2 cellular contexts compared by ENCODE assay signal in the genomic region with DNA sequence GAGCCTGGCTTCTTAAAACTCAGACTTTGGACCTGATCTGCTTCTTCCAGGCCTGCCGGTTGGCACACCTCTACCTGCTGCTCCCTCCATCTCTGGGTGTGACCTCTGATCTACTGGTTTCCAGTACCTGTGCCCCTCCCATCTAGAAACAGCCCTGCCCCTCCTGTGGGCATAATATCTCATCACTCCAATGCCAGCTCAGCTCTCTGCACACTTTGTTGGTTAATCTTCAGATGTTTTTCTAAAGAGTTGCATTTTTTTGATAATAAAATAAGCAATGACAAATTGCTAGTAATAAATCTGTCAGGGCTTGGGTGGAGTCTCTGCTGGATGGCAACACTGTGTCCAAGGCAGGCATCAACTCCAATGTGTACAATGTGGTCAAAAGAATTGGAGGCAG.
TF ChIP-seq lines count a peak whose summit lies in the region.

No MANE protein-coding gene starts in this region.

TF ChIP-seq in HCT116, 20 proteins besides CTCF, POLR2A, EP300 and RAD21 (continued from another document):
- TF ChIP-seq, protein P1, sequence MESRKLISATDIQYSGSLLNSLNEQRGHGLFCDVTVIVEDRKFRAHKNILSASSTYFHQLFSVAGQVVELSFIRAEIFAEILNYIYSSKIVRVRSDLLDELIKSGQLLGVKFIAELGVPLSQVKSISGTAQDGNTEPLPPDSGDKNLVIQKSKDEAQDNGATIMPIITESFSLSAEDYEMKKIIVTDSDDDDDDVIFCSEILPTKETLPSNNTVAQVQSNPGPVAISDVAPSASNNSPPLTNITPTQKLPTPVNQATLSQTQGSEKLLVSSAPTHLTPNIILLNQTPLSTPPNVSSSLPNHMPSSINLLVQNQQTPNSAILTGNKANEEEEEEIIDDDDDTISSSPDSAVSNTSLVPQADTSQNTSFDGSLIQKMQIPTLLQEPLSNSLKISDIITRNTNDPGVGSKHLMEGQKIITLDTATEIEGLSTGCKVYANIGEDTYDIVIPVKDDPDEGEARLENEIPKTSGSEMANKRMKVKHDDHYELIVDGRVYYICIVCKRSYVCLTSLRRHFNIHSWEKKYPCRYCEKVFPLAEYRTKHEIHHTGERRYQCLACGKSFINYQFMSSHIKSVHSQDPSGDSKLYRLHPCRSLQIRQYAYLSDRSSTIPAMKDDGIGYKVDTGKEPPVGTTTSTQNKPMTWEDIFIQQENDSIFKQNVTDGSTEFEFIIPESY (IDR thresholded peaks at IDR 0.05; ENCODE audit: extremely low read depth, insufficient replicate concordance, low read length): no peak
- no peak for TF ChIP-seq YY1 (IDR thresholded peaks at IDR 0.05; ENCODE audit: extremely low read depth, insufficient replicate concordance, low read depth, low read length)
- no peak for TF ChIP-seq EZH2phosphoT487 (IDR thresholded peaks at IDR 0.05; ENCODE audit: borderline replicate concordance)
- TF ChIP-seq ZNF274 (IDR thresholded peaks at IDR 0.05; ENCODE audit: low read depth, low read length): no peak
- TF ChIP-seq POLR2AphosphoS5 (IDR thresholded peaks at IDR 0.05; ENCODE audit: low read depth, low read length): no peak
- TF ChIP-seq, protein P2, sequence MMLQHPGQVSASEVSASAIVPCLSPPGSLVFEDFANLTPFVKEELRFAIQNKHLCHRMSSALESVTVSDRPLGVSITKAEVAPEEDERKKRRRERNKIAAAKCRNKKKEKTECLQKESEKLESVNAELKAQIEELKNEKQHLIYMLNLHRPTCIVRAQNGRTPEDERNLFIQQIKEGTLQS (IDR thresholded peaks at IDR 0.05): no peak
- TF ChIP-seq, protein P3, sequence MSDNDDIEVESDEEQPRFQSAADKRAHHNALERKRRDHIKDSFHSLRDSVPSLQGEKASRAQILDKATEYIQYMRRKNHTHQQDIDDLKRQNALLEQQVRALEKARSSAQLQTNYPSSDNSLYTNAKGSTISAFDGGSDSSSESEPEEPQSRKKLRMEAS (IDR thresholded peaks at IDR 0.05): no peak
- TF ChIP-seq CBX3 (IDR thresholded peaks at IDR 0.05; ENCODE audit: low read depth): no peak
- TF ChIP-seq, protein P4, sequence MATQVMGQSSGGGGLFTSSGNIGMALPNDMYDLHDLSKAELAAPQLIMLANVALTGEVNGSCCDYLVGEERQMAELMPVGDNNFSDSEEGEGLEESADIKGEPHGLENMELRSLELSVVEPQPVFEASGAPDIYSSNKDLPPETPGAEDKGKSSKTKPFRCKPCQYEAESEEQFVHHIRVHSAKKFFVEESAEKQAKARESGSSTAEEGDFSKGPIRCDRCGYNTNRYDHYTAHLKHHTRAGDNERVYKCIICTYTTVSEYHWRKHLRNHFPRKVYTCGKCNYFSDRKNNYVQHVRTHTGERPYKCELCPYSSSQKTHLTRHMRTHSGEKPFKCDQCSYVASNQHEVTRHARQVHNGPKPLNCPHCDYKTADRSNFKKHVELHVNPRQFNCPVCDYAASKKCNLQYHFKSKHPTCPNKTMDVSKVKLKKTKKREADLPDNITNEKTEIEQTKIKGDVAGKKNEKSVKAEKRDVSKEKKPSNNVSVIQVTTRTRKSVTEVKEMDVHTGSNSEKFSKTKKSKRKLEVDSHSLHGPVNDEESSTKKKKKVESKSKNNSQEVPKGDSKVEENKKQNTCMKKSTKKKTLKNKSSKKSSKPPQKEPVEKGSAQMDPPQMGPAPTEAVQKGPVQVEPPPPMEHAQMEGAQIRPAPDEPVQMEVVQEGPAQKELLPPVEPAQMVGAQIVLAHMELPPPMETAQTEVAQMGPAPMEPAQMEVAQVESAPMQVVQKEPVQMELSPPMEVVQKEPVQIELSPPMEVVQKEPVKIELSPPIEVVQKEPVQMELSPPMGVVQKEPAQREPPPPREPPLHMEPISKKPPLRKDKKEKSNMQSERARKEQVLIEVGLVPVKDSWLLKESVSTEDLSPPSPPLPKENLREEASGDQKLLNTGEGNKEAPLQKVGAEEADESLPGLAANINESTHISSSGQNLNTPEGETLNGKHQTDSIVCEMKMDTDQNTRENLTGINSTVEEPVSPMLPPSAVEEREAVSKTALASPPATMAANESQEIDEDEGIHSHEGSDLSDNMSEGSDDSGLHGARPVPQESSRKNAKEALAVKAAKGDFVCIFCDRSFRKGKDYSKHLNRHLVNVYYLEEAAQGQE (IDR thresholded peaks at IDR 0.05; ENCODE audit: low read depth): no peak
- TF ChIP-seq ZFX (IDR thresholded peaks at IDR 0.05): no peak
- no peak for TF ChIP-seq EGR1 (IDR thresholded peaks at IDR 0.05; ENCODE audit: low read depth)

TF ChIP-seq in K562, 482 proteins besides CTCF, POLR2A, EP300 and RAD21 (continued from another document):
- TF ChIP-seq, protein P5, sequence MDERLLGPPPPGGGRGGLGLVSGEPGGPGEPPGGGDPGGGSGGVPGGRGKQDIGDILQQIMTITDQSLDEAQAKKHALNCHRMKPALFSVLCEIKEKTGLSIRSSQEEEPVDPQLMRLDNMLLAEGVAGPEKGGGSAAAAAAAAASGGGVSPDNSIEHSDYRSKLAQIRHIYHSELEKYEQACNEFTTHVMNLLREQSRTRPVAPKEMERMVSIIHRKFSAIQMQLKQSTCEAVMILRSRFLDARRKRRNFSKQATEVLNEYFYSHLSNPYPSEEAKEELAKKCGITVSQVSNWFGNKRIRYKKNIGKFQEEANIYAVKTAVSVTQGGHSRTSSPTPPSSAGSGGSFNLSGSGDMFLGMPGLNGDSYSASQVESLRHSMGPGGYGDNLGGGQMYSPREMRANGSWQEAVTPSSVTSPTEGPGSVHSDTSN (CRISPR knock-in tag; IDR thresholded peaks at IDR 0.05; ENCODE audit: low read depth): no peak
- TF ChIP-seq, protein P5 (tag; conservative IDR thresholded peaks at IDR 0.05; ENCODE audit: low read depth): peak; percentile 73
- TF ChIP-seq, protein P6, sequence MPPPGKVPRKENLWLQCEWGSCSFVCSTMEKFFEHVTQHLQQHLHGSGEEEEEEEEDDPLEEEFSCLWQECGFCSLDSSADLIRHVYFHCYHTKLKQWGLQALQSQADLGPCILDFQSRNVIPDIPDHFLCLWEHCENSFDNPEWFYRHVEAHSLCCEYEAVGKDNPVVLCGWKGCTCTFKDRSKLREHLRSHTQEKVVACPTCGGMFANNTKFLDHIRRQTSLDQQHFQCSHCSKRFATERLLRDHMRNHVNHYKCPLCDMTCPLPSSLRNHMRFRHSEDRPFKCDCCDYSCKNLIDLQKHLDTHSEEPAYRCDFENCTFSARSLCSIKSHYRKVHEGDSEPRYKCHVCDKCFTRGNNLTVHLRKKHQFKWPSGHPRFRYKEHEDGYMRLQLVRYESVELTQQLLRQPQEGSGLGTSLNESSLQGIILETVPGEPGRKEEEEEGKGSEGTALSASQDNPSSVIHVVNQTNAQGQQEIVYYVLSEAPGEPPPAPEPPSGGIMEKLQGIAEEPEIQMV (tag; conservative IDR thresholded peaks at IDR 0.05; ENCODE audit: low read depth): no peak
- no peak for TF ChIP-seq CC2D1A (IDR thresholded peaks at IDR 0.05)
- peak; percentile 70 for TF ChIP-seq MEIS2 (IDR thresholded peaks at IDR 0.05; ENCODE audit: partially characterized antibody)
